8 cellular contexts compared by ENCODE assay signal in the genomic region with DNA sequence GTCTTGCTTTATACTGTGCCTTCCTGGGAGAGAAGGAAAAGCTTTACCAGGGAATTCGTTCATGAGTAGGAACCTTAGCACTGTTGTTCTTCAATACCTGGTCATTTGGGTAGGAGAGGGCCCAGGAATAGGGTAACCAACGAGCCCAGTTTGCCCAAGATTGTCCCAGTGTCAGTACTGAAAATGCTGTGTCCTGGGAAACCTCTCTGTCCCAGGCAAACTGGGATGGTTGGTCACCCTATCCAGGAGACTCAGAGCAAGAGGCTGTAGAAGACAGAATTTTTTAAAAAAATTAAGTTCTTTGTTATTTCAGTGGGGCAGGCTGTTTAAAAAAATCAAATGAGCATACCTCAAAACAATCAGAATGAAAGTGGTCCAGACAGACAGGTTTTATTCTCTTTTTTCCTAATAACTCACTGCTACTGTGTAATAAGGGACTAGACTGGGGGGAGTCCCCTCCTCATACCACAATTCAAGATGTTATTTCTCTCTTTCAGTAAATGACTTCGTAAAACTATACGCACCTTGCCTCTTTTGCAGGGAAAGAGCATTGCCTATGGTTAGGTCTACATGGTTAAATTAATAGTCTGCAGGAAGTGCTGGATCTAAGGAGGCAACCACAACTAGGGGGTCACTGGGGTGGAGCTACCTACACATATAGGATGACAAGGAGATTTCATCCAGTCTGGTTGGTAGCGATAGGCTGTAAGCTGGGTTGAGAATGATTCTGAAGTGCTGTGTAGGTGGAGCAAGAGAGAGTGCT. TPM values are rescaled to one million over a fixed set of nuclear protein-coding genes. Genes with fewer than 3 reads are reported as not detected.
DNase-seq lines count a peak whose midpoint lies in the region; ATAC-seq and TF ChIP-seq lines count a peak whose summit lies in the region.

No MANE protein-coding gene starts in this region.

- no peaks in the 10 kb centered on the region for H3K27me3 ChIP-seq in adrenal gland

- DNase-seq in stimulated activated naive CD4-positive, alpha-beta T cell treated with Interleukin-2 at 50 U/mL for 16 hours (lab: John Stamatoyannopoulos, UW), result peak; percentile 39
- DNase-seq in stimulated activated naive CD4-positive, alpha-beta T cell (lab: John Stamatoyannopoulos, UW), result no peak
- DNase-seq in activated naive CD4-positive, alpha-beta T cell treated with anti-CD3 and anti-CD28 coated beads for 36 hours, result peak; percentile 74
- DNase-seq in AML-193 (lab: John Stamatoyannopoulos, UW), result no peak
- no peak for DNase-seq in kidney tubule cell (ENCODE audit: low spot score)
- DNase-seq in adrenal gland, result no peak
- DNase-seq in NCI-H1105 (lab: John Stamatoyannopoulos, UW), result no peak

- no peaks in the 10 kb centered on the region for H3K27me3 Mint-ChIP-seq in activated naive CD4-positive, alpha-beta T cell treated with anti-CD3 and anti-CD28 coated beads for 36 hours (ENCODE audit: low read depth)

- H3K4me3 ChIP-seq in adrenal gland, result no peak overlapping the region

- CTCF ChIA-PET in activated naive CD4-positive, alpha-beta T cell treated with anti-CD3 and anti-CD28 coated beads for 36 hours (lab: Charles Lee), result interaction anchor here (0.5 to 2.3 kb wide), 8 partner anchors 10 to 202 kb away, joined by 3 to 9 read pairs (median 4); no protein-coding TSS in a partner anchor

- H3K4me3 Mint-ChIP-seq in activated naive CD4-positive, alpha-beta T cell treated with anti-CD3 and anti-CD28 coated beads for 36 hours, result peak overlapping the region; percentile 38

- ATAC-seq in HG03097 (IDR thresholded peaks at IDR 0.05; ENCODE audit: low FRiP score, unreplicated experiment), result peak; percentile 65

- H3K36me3 Mint-ChIP-seq in activated naive CD4-positive, alpha-beta T cell treated with anti-CD3 and anti-CD28 coated beads for 36 hours (ENCODE audit: low read depth), result peaks cover 20% of the 10 kb centered on the region

- no peak overlapping the region for H3K27ac ChIP-seq in adrenal gland

- peaks cover 86% of the 10 kb centered on the region for H3K4me1 Mint-ChIP-seq in activated naive CD4-positive, alpha-beta T cell treated with anti-CD3 and anti-CD28 coated beads for 36 hours (ENCODE audit: low read depth)

- peaks cover 4% of the 10 kb centered on the region for H3K9me3 Mint-ChIP-seq in activated naive CD4-positive, alpha-beta T cell treated with anti-CD3 and anti-CD28 coated beads for 36 hours

- no peak for TF ChIP-seq POLR2A in adrenal gland (IDR thresholded peaks at IDR 0.05)

- H3K27ac Mint-ChIP-seq in activated naive CD4-positive, alpha-beta T cell treated with anti-CD3 and anti-CD28 coated beads for 36 hours, result peak overlapping the region; percentile 93

- intact Hi-C loops in activated naive CD4-positive, alpha-beta T cell treated with anti-CD3 and anti-CD28 coated beads for 36 hours (cut with micrococcal nuclease), result loop anchor here (1.0 to 2.0 kb wide), 10 partner anchors 11 to 405 kb away; no protein-coding TSS in a partner anchor
- intact Hi-C loops in adrenal gland (cut with DNase I), result loop anchor here in 1 of 2 donors (10.0 kb wide), 1 partner anchor 54 kb away; no protein-coding TSS in a partner anchor

- TF ChIP-seq CTCF in adrenal gland (IDR thresholded peaks at IDR 0.05), result no peak

- WGBS in adrenal gland, 4 donors, result 85 to 93% (median 89%) methylated on average over 5 of the region's 5 CpGs

- peaks cover 11 to 47% of the 10 kb centered on the region in 2 donors for H3K4me1 ChIP-seq in adrenal gland (replicated peaks in 1 of 2)

- no peaks in the 10 kb centered on the region for H3K36me3 ChIP-seq in adrenal gland (replicated peaks in 1 of 2)

- H3K9me3 ChIP-seq in adrenal gland (replicated peaks in 1 of 3), result no peaks in the 10 kb centered on the region

RNA-seq across cellular contexts. Expression of a gene that starts 41.1 kb away (rescaled TPM):
- total RNA-seq in activated naive CD4-positive, alpha-beta T cell treated with anti-CD3 and anti-CD28 coated beads for 36 hours, result 10 to 100 TPM; 21.6 to 25.3 TPM
- total RNA-seq in adrenal gland, result 10 to 100 TPM in 7 of 8 donors, 1 to 10 TPM in 1; 8.7 to 31.1 (median 16.4) TPM
- 10 to 100 TPM; 25.8 to 40.1 (median 29.9) TPM for polyA plus RNA-seq in adrenal gland

Comparison
In these comparisons a context has a peak if more than half of its experiments do, and no peak if none do; other contexts are left out.
1. DNase-seq: peak in stimulated activated naive CD4-positive, alpha-beta T cell treated with Interleukin-2 at 50 U/mL for 16 hours (single experiment) and activated naive CD4-positive, alpha-beta T cell treated with anti-CD3 and anti-CD28 coated beads for 36 hours (single experiment); none in stimulated activated naive CD4-positive, alpha-beta T cell (0 of 6), AML-193 (0 of 2), kidney tubule cell (single experiment), adrenal gland (0 of 7) and NCI-H1105 (single experiment).